Comparison of ENCODE assay signal across 2 cellular contexts in genomic region chr19:5803441-5803751, GRCh38.
TF ChIP-seq lines count a peak whose summit lies in the region.

No MANE protein-coding gene starts in this region.

TF ChIP-seq in GM12891, 5 proteins besides CTCF, POLR2A, EP300 and RAD21:
- no peak for TF ChIP-seq SPI1 (IDR thresholded peaks at IDR 0.05; ENCODE audit: low read depth, low read length)
- TF ChIP-seq POLR2AphosphoS5 (IDR thresholded peaks at IDR 0.05; ENCODE audit: low read depth, low read length) = no peak
- TF ChIP-seq TAF1 (IDR thresholded peaks at IDR 0.05; ENCODE audit: low read depth, low read length) = no peak
- no peak for TF ChIP-seq POU2F2 (IDR thresholded peaks at IDR 0.05; ENCODE audit: low read depth, low read length)
- TF ChIP-seq PAX5 (IDR thresholded peaks at IDR 0.05; ENCODE audit: insufficient read depth, low read length, severe bottlenecking) = no peak

TF ChIP-seq in endothelial cell of umbilical vein, 7 proteins besides CTCF, POLR2A, EP300 and RAD21 (continued from another document):
- TF ChIP-seq POLR2AphosphoS5 (IDR thresholded peaks at IDR 0.05; ENCODE audit: insufficient read depth, low read depth, low read length) (no peak), MAX (IDR thresholded peaks at IDR 0.05; ENCODE audit: insufficient read depth, insufficient read length) (no peak), MYC (IDR thresholded peaks at IDR 0.05; ENCODE audit: low read depth, low read length) (no peak), GATA2 (IDR thresholded peaks at IDR 0.05; ENCODE audit: insufficient read depth, insufficient read length, low read depth, low read length) (no peak), FOS (IDR thresholded peaks at IDR 0.05; ENCODE audit: borderline replicate concordance, insufficient read depth, low read length) (no peak), JUN (IDR thresholded peaks at IDR 0.05; ENCODE audit: borderline replicate concordance, insufficient read depth, insufficient read length, low read depth) (no peak)
